In genomic region chr6:37021356-37022129, GRCh38 we compare ENCODE assay signal across 8 cellular contexts. TPM values are rescaled to one million over a fixed set of nuclear protein-coding genes. Genes with fewer than 3 reads are reported as not detected.
DNase-seq lines count a peak whose midpoint lies in the region; ATAC-seq, FAIRE-seq and TF ChIP-seq lines count a peak whose summit lies in the region.

No MANE protein-coding gene starts in this region.

- H2BK120ac ChIP-seq in H1 (replicated peaks; ENCODE audit: low read depth, low read length) = no peak overlapping the region

- H3K79me1 ChIP-seq in H1 (ENCODE audit: low read depth, low read length) = no peaks in the 10 kb centered on the region

- 79% methylated on average over 13 of the region's 14 CpGs; no CpG with 5 or more reads in 1 of the 2 experiments for WGBS in H1 (ENCODE audit: extremely low coverage in 1 of 2, insufficient coverage in 1 of 2, insufficient read length in 1 of 2, insufficient replicate concordance in 2 of 2, low coverage in 1 of 2, low lambda C conversion rate in 2 of 2, missing lambda C conversion rate in 1 of 2), 2 experiments

- no peaks in the 10 kb centered on the region for H3K79me2 ChIP-seq in H1 (ENCODE audit: control insufficient read depth in 1 of 2, insufficient read depth in 2 of 2, low read length in 2 of 2)

- H3K9me3 ChIP-seq in H1 (ENCODE audit: insufficient read depth in 2 of 2, low read depth in 1 of 2, low read length in 1 of 2) = no peaks in the 10 kb centered on the region

- no peaks in the 10 kb centered on the region for H3K23me2 ChIP-seq in H1 (ENCODE audit: low read depth, low read length)

- no peak for FAIRE-seq in H1 (lab: Jason Lieb, UNC)

- peaks cover 0 to 3% of the 10 kb centered on the region in 2 experiments for H4K20me1 ChIP-seq in H1 (replicated peaks in 1 of 2; ENCODE audit: control insufficient read depth in 1 of 2, insufficient read depth in 2 of 2, low read length in 2 of 2)

- TF ChIP-seq EP300 in H1 (IDR thresholded peaks at IDR 0.05; ENCODE audit: borderline replicate concordance in 1 of 2, low read depth in 2 of 2, low read length in 2 of 2) = no peak

- peak overlapping the region; percentile 7; the same call in 1 of the 2 replicates for H2BK12ac ChIP-seq in H1 (ENCODE audit: low read depth, low read length)

- H2BK15ac ChIP-seq in H1 (ENCODE audit: low read length) = peak overlapping the region; percentile 25; the same call in 1 of the 2 replicates

- no peak for TF ChIP-seq POLR2A in H1 (IDR thresholded peaks at IDR 0.05; ENCODE audit: control extremely low read depth in 1 of 2, low read depth in 2 of 2, low read length in 2 of 2)

- no peak overlapping the region for H3K14ac ChIP-seq in H1 (ENCODE audit: insufficient read length)

- H3K27me3 ChIP-seq in H1 (replicated peaks in 1 of 4; ENCODE audit: control insufficient read depth in 3 of 4, extremely low read depth in 1 of 4, insufficient read depth in 3 of 4, low read length in 3 of 4) = no peaks in the 10 kb centered on the region

- no peak overlapping the region for H3K56ac ChIP-seq in H1 (replicated peaks; ENCODE audit: insufficient read length, low read depth, low read length)

- peaks cover 0 to 5% (median 3%) of the 10 kb centered on the region in 4 experiments; a peak in 5 of 7 replicates for H3K4me1 ChIP-seq in H1 (replicated peaks in 1 of 4; ENCODE audit: control insufficient read depth in 3 of 4, insufficient read depth in 4 of 4, low read length in 3 of 4)

- no peak overlapping the region for H3K4ac ChIP-seq in H1 (replicated peaks; ENCODE audit: insufficient read length, low read depth, low read length)

- POLR2A ChIA-PET in H1 (lab: Charles Lee; ENCODE audit: partially characterized antibody) = interaction anchor here (0.7 to 2.5 kb wide), 3 partner anchors 29 to 199 kb away, joined by 4 to 11 read pairs (median 5); no protein-coding TSS in a partner anchor

- H3K9ac ChIP-seq in H1 (replicated peaks in 1 of 4; ENCODE audit: extremely low read depth in 1 of 4, low read depth in 3 of 4, low read length in 3 of 4) = no peak overlapping the region

- peak overlapping the region; percentile 44; the same call in 1 of the 2 replicates for H2BK5ac ChIP-seq in H1 (ENCODE audit: low read depth, low read length)

- no peak overlapping the region for H3K4me3 ChIP-seq in H1 (ENCODE audit: extremely low read depth in 1 of 4, insufficient read depth in 2 of 4, low read depth in 3 of 4, low read length in 4 of 4)

- peak overlapping the region; percentile 84; the same call in 1 of the 2 replicates for H2BK20ac ChIP-seq in H1 (ENCODE audit: low read length)

- CTCF ChIA-PET in H1 (lab: Charles Lee; ENCODE audit: partially characterized antibody) = interaction anchor here (0.6 to 28.1 kb wide), 35 partner anchors 8 to 499 kb away, joined by 3 to 866 read pairs (median 4); partner anchors contain the start of genes C6orf89, FGD2, MTCH1 and PI16

- no peak overlapping the region for H3K23ac ChIP-seq in H1 (ENCODE audit: insufficient read length)

- H2AFZ ChIP-seq in H1 (ENCODE audit: low read length) = peak overlapping the region; percentile 89; the same call in 1 of the 2 replicates

- H4K5ac ChIP-seq in H1 (ENCODE audit: insufficient read length, low read depth, low read length) = no peak overlapping the region

- TF ChIP-seq CTCF in H1 (IDR thresholded peaks at IDR 0.05; ENCODE audit: control extremely low read depth in 1 of 3, insufficient read depth in 1 of 3, low read depth in 1 of 3, low read length in 3 of 3) = peak; percentile 42 to 75 (median 72)

- no peak overlapping the region for H4K8ac ChIP-seq in H1 (ENCODE audit: extremely low read depth, insufficient read depth, low read length)

- ATAC-seq in GM19395 (IDR thresholded peaks at IDR 0.05; ENCODE audit: unreplicated experiment) = no peak

- no peak overlapping the region for H3K27ac ChIP-seq in H1 (ENCODE audit: low read depth, low read length)

- peak; percentile 85 to 90 for TF ChIP-seq RAD21 in H1 (IDR thresholded peaks at IDR 0.05 in 1 of 2, conservative IDR thresholded peaks at IDR 0.05 in 1 of 2; ENCODE audit: low read depth in 2 of 2, low read length in 2 of 2)

- H3K36me3 ChIP-seq in H1 (ENCODE audit: control insufficient read depth in 2 of 4, insufficient read depth in 4 of 4, low read length in 3 of 4) = no peaks in the 10 kb centered on the region

- peak overlapping the region; percentile 64 for H3K18ac ChIP-seq in H1 (ENCODE audit: extremely low read depth, low read length)

- no peak overlapping the region for H4K91ac ChIP-seq in H1 (replicated peaks; ENCODE audit: insufficient read length, low read length)

- DNase-seq in CD1c-positive myeloid dendritic cell (ENCODE audit: extremely low spot score) (peak; percentile 41), LHCN-M2 (ENCODE audit: low read depth) (peak; percentile 30), H1 (ENCODE audit: low read depth in 1 of 2, low spot score in 2 of 2) (no peak), GOT3 (lab: John Stamatoyannopoulos, UW) (no peak), NCI-H2081 treated with DMSO at 0.1 percent for 48 hours (lab: John Stamatoyannopoulos, UW) (no peak)
- DNase-seq in activated CD4-positive, alpha-beta T cell treated with anti-CD3 and anti-CD28 coated beads for 24 hours (ENCODE audit: low read depth in 2 of 2) = peak; percentile 54 to 55
- DNase-seq in stimulated activated CD4-positive, alpha-beta T cell treated with anti-CD3 and anti-CD28 coated beads, Interleukin-1b, Interleukin-23, amount 100 ng/mL, for 48 hours = peak; percentile 63

- H3K4me2 ChIP-seq in H1 (ENCODE audit: insufficient read depth in 1 of 2, low read depth in 2 of 2, low read length in 2 of 2) = no peak overlapping the region

- H2AK5ac ChIP-seq in H1 (ENCODE audit: low read depth, low read length) = no peak overlapping the region

TF ChIP-seq in H1, 55 proteins besides CTCF, POLR2A, EP300 and RAD21:
- TF ChIP-seq HDAC2 (IDR thresholded peaks at IDR 0.05; ENCODE audit: borderline replicate concordance in 1 of 2, low read depth in 2 of 2, low read length in 2 of 2) (no peak), EZH2 (IDR thresholded peaks at IDR 0.05; ENCODE audit: low read depth, low read length, severe bottlenecking) (no peak)

RNA-seq across cellular contexts. Expression of gene FGD2, which starts 16.1 kb away (rescaled TPM):
- not detected in 2 replicates for total RNA-seq in LHCN-M2 (2014; rRNA removed)
- polyA plus RNA-seq in LHCN-M2 (2012) = not detected
- total RNA-seq in H1 (2021; fragmentation: NEBNext Ultra II Directional; extraction: Animal tissue kit (Norgen Biotek cat#: 25700)) = 0.19 and 0.32 TPM in 2 replicates
- polyA plus RNA-seq in H1 (2011; rRNA removed) = 0.12 and 0.24 TPM in 2 replicates
- 0.18 TPM for polyA plus RNA-seq in H1 (2011; cell fraction: cytosol; rRNA removed)
- 0.76 TPM for polyA plus RNA-seq in H1 (2011; cell fraction: nucleus; rRNA removed)
- polyA plus RNA-seq in H1 (2012, experiment 1 of 2) = 0.10 to 0.13 TPM in 2 of 4 replicates, not detected in the others
- polyA plus RNA-seq in H1 (2012, experiment 2 of 2) = 0.09 TPM
- 0.24 TPM for polyA plus RNA-seq in H1 (2013, experiment 1 of 2)
- 0.22 TPM for polyA plus RNA-seq in H1 (2013, experiment 2 of 2)
- 0.06 and 0.56 TPM in 2 replicates for polyA minus RNA-seq in H1 (2011; rRNA and poly(A)+ RNA removed)
- polyA minus RNA-seq in H1 (2011; cell fraction: cytosol; rRNA and poly(A)+ RNA removed) = not detected
- 0.70 TPM for polyA minus RNA-seq in H1 (2011; cell fraction: nucleus; rRNA and poly(A)+ RNA removed)

RNA-seq across cellular contexts. Expression of gene MTCH1, which starts 35.5 kb away (rescaled TPM):
- 224 and 234 TPM in 2 replicates for total RNA-seq in LHCN-M2 (2014; rRNA removed)
- 194 TPM for polyA plus RNA-seq in LHCN-M2 (2012)
- total RNA-seq in H1 (2021; fragmentation: NEBNext Ultra II Directional; extraction: Animal tissue kit (Norgen Biotek cat#: 25700)) = 205 and 214 TPM in 2 replicates
- polyA plus RNA-seq in H1 (2011; rRNA removed) = 169 and 242 TPM in 2 replicates
- polyA plus RNA-seq in H1 (2011; cell fraction: cytosol; rRNA removed) = 194 TPM
- 214 TPM for polyA plus RNA-seq in H1 (2011; cell fraction: nucleus; rRNA removed)
- polyA plus RNA-seq in H1 (2012, experiment 1 of 2) = 231 to 258 TPM (median 241 TPM) in 4 replicates
- polyA plus RNA-seq in H1 (2012, experiment 2 of 2) = 260 TPM
- polyA plus RNA-seq in H1 (2013, experiment 1 of 2) = 118 TPM
- polyA plus RNA-seq in H1 (2013, experiment 2 of 2) = 119 TPM
- polyA minus RNA-seq in H1 (2011; rRNA and poly(A)+ RNA removed) = 152 and 188 TPM in 2 replicates
- polyA minus RNA-seq in H1 (2011; cell fraction: cytosol; rRNA and poly(A)+ RNA removed) = 86.4 TPM
- 82.3 TPM for polyA minus RNA-seq in H1 (2011; cell fraction: nucleus; rRNA and poly(A)+ RNA removed)

Comparison
In these comparisons a context has a peak if more than half of its experiments do, and no peak if none do; other contexts are left out.
1. DNase-seq: peak in CD1c-positive myeloid dendritic cell (single experiment), LHCN-M2 (single experiment), activated CD4-positive, alpha-beta T cell treated with anti-CD3 and anti-CD28 coated beads for 24 hours (2 of 2) and stimulated activated CD4-positive, alpha-beta T cell treated with anti-CD3 and anti-CD28 coated beads, Interleukin-1b, Interleukin-23, amount 100 ng/mL, for 48 hours (single experiment); none in H1 (0 of 2), GOT3 (single experiment) and NCI-H2081 treated with DMSO at 0.1 percent for 48 hours (single experiment).